11 cellular contexts compared by ENCODE assay signal in genomic region chr9:33186457-33187168, GRCh38. TPM values are rescaled to one million over a fixed set of nuclear protein-coding genes. Genes with fewer than 3 reads are reported as not detected.
DNase-seq lines count a peak whose midpoint lies in the region; ATAC-seq, FAIRE-seq and TF ChIP-seq lines count a peak whose summit lies in the region.
"Had no signal": no experiment of that assay in that cellular context is flagged by ENCODE, and none has a peak within 500 bp of the region (broad histone marks: within the 10 kb centered on the region; RNA-seq: fewer than 3 reads in every experiment).

No MANE protein-coding gene starts in this region.

- DNase-seq in RWPE2 (ENCODE audit: low spot score) (no peak), foreskin keratinocyte (peak; percentile 68 to 74), pancreas (peak in 3 of 6 donors; percentile 58 to 75 (median 64)), glutamatergic neuron (no peak), activated gamma-delta T cell (lab: John Stamatoyannopoulos, UW) (no peak), urothelium cell line (ENCODE audit: low spot score) (no peak), T1000 (lab: John Stamatoyannopoulos, UW) (no peak)
- DNase-seq: effector CD8-positive, alpha-beta T cell had no signal

- WGBS in pancreas, 2 donors, result 29 to 30% methylated on average over 3 of the region's 3 CpGs

- no peak overlapping the region for H3K27ac ChIP-seq in BLaER1
- peak overlapping the region; percentile 51 for H3K27ac ChIP-seq in RWPE2 (ENCODE audit: poor library complexity, severe bottlenecking)
- peak overlapping the region; percentile 71 for H3K27ac ChIP-seq in foreskin keratinocyte
- peak overlapping the region in 2 of 4 donors; percentile 62 to 63 for H3K27ac ChIP-seq in pancreas
- H3K27ac ChIP-seq: neutrophil had no signal

- H4K20me1 ChIP-seq in BLaER1, result no peaks in the 10 kb centered on the region

- H3K27me3 ChIP-seq in BLaER1, result no peaks in the 10 kb centered on the region
- no peaks in the 10 kb centered on the region for H3K27me3 ChIP-seq in RWPE2 (ENCODE audit: insufficient read depth, poor library complexity, severe bottlenecking)
- H3K27me3 ChIP-seq in foreskin keratinocyte, result no peaks in the 10 kb centered on the region
- H3K27me3 ChIP-seq in pancreas, result no peaks in the 10 kb centered on the region
- H3K27me3 ChIP-seq: neutrophil had no signal

- H3K4me1 ChIP-seq in BLaER1, result peaks cover 37% of the 10 kb centered on the region
- peaks cover 31% of the 10 kb centered on the region for H3K4me1 ChIP-seq in RWPE2 (ENCODE audit: insufficient read depth, poor library complexity, severe bottlenecking)
- H3K4me1 ChIP-seq in foreskin keratinocyte, result peaks cover 16% of the 10 kb centered on the region
- peaks cover 0 to 13% (median 0%) of the 10 kb centered on the region in 3 donors for H3K4me1 ChIP-seq in pancreas

- no peak for FAIRE-seq in pancreas (lab: Jason Lieb, UNC)
- no peak for FAIRE-seq in urothelium cell line (lab: Jason Lieb, UNC)

- no peak overlapping the region for H3K27ac Mint-ChIP-seq in glutamatergic neuron (ENCODE audit: unreplicated experiment)

- intact Hi-C loops in pancreas (cut with DNase I), result loop anchor here in 1 of 3 donors (10.0 kb wide), 1 partner anchor 58 kb away; the partner anchor contains the start of gene SPINK4

- H3K9me3 Mint-ChIP-seq in glutamatergic neuron (ENCODE audit: unreplicated experiment), result peaks cover 3% of the 10 kb centered on the region

- TF ChIP-seq CTCF in RWPE2 (IDR thresholded peaks at IDR 0.05; ENCODE audit: poor library complexity, severe bottlenecking), result no peak
- TF ChIP-seq CTCF in foreskin keratinocyte (conservative IDR thresholded peaks at IDR 0.05), result no peak
- no peak for TF ChIP-seq CTCF in pancreas (IDR thresholded peaks at IDR 0.05)
- TF ChIP-seq CTCF in glutamatergic neuron (IDR thresholded peaks at IDR 0.05; ENCODE audit: partially characterized antibody, unreplicated experiment), result no peak

- H3K36me3 ChIP-seq in BLaER1 (no peaks in the 10 kb centered on the region), RWPE2 (ENCODE audit: low read depth) (no peaks in the 10 kb centered on the region), pancreas (no peaks in the 10 kb centered on the region)
- H3K36me3 ChIP-seq: neutrophil had no signal

- H3K4me1 Mint-ChIP-seq in glutamatergic neuron (ENCODE audit: low read depth, unreplicated experiment), result peaks cover 10% of the 10 kb centered on the region

- no peaks in the 10 kb centered on the region for H3K9me3 ChIP-seq in BLaER1
- H3K9me3 ChIP-seq in RWPE2 (ENCODE audit: severe bottlenecking), result no peaks in the 10 kb centered on the region
- H3K9me3 ChIP-seq in pancreas, result no peaks in the 10 kb centered on the region
- H3K9me3 ChIP-seq: neutrophil had no signal

- ATAC-seq in RWPE2 (ENCODE audit: low read depth) (peak; percentile 71), foreskin keratinocyte (peak; percentile 87), pancreas (peak; percentile 86 to 93 (median 92))

- no peak overlapping the region for H3K4me3 ChIP-seq in BLaER1
- no peak overlapping the region for H3K4me3 ChIP-seq in RWPE2 (ENCODE audit: severe bottlenecking)
- no peak overlapping the region for H3K4me3 ChIP-seq in pancreas

- H3K4me3 Mint-ChIP-seq in glutamatergic neuron (ENCODE audit: unreplicated experiment), result no peak overlapping the region

- peaks cover 5% of the 10 kb centered on the region for H3K27me3 Mint-ChIP-seq in glutamatergic neuron (ENCODE audit: unreplicated experiment)

- no peak overlapping the region for H3K9ac ChIP-seq in BLaER1

- no peaks in the 10 kb centered on the region for H3K36me3 Mint-ChIP-seq in glutamatergic neuron (ENCODE audit: unreplicated experiment)

- peak overlapping the region; percentile 41; the same call in 1 of the 2 replicates for H3K4me2 ChIP-seq in BLaER1

RNA-seq across cellular contexts. Expression of gene B4GALT1, which starts 19.5 kb away (rescaled TPM):
- total RNA-seq in foreskin keratinocyte (61.8 and 83.6 TPM in 2 replicates), pancreas (10 to 100 TPM; 16.1 to 54.2 (median 33.7) TPM), glutamatergic neuron (ENCODE audit: unreplicated experiment) (5.4 TPM)
- polyA plus RNA-seq in foreskin keratinocyte (55.4 and 62.0 TPM in 2 replicates), pancreas (10 to 100 TPM in 1 of 2 donors, 1 to 10 TPM in 1; 9.7 to 15.5 TPM)

RNA-seq across cellular contexts. Expression of gene SPINK4, which starts 53.4 kb away (rescaled TPM):
- not detected in 2 replicates for total RNA-seq in foreskin keratinocyte
- not detected in 2 replicates for polyA plus RNA-seq in foreskin keratinocyte
- 1 to 10 TPM in 1 of 6 donors, not detected in 5; 1.4 TPM for total RNA-seq in pancreas
- polyA plus RNA-seq in pancreas, result 1 to 10 TPM; 1.5 to 9.2 TPM
- not detected for total RNA-seq in glutamatergic neuron (ENCODE audit: unreplicated experiment)
- polyA plus RNA-seq: AG04450 had no signal

Comparison
In these comparisons a context has a peak if more than half of its experiments do, and no peak if none do; other contexts are left out.
1. DNase-seq: peak in foreskin keratinocyte (2 of 2); none in RWPE2 (single experiment), glutamatergic neuron (single experiment), activated gamma-delta T cell (single experiment), urothelium cell line (single experiment) and T1000 (single experiment).
2. Peak in every context shown above with its lines, with median percentiles within 50 percentile points of each other: ATAC-seq.